In the genomic region with DNA sequence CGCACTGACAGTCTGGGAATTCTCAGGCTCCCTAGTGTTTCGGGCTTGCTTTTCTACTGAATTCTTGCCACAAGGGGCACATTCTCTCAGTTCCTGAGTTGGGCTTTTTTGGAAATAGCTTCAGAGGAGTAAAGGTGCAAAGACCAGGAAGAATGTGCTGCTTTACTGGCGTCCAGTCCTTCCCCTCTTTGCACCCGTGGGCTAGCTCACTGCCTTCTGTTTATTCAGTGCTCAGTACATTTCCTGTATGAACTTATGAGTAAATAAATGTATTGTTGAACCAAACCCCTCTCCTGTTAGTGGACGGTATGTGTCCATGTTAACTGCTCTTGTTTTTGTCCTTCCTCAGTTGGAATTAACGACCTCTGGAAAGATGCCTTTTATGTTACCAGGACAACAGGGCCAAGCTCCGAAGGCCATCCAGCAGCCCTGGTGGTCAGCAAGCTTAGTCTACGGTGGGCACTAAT, we compare ENCODE assay signal across 22 cellular contexts. TPM values are rescaled to one million over a fixed set of nuclear protein-coding genes. Genes with fewer than 3 reads are reported as not detected.
DNase-seq lines count a peak whose midpoint lies in the region; TF ChIP-seq lines count a peak whose summit lies in the region.
"Had no signal": no experiment of that assay in that cellular context is flagged by ENCODE, and none has a peak within 500 bp of the region (broad histone marks: within the 10 kb centered on the region; RNA-seq: fewer than 3 reads in every experiment).

No MANE protein-coding gene starts in this region.

- peaks cover 16% of the 10 kb centered on the region for H3K36me3 Mint-ChIP-seq in chondrocyte (ENCODE audit: low read depth)
- H3K36me3 Mint-ChIP-seq: natural killer cell treated with Interleukin-12 subunit alpha and Interleukin-12 subunit beta and Interleukin-15 and Interleukin-18, amount 100 ng/mL, for 72 hours had no signal

- H3K27me3 ChIP-seq in BE2C, result no peaks in the 10 kb centered on the region
- H3K27me3 ChIP-seq: ascending aorta, upper lobe of left lung had no signal

- no peak overlapping the region for H3K27ac Mint-ChIP-seq in chondrocyte (ENCODE audit: unreplicated experiment)
- H3K27ac Mint-ChIP-seq: activated naive CD4-positive, alpha-beta T cell treated with anti-CD3 and anti-CD28 coated beads, Interleukin-2, amount 10 ng/mL, durations not matched to agents 7 days and 5 days; CD4-positive, CD25-positive, alpha-beta regulatory T cell; natural killer cell treated with Interleukin-12 subunit alpha and Interleukin-12 subunit beta and Interleukin-15 and Interleukin-18, amount 100 ng/mL, for 72 hours; T-cell had no signal

- no peaks in the 10 kb centered on the region for H3K27me3 Mint-ChIP-seq in chondrocyte (ENCODE audit: low read depth)
- H3K27me3 Mint-ChIP-seq: activated naive CD4-positive, alpha-beta T cell treated with anti-CD3 and anti-CD28 coated beads, Interleukin-2, amount 10 ng/mL, durations not matched to agents 7 days and 5 days; CD4-positive, CD25-positive, alpha-beta regulatory T cell; natural killer cell treated with Interleukin-12 subunit alpha and Interleukin-12 subunit beta and Interleukin-15 and Interleukin-18, amount 100 ng/mL, for 72 hours; T-cell had no signal

- TF ChIP-seq CTCF in BE2C (IDR thresholded peaks at IDR 0.05; ENCODE audit: low read depth, low read length), result 0 out of 2 replicates have a peak, but pooled peaks have one; percentile 10
- TF ChIP-seq CTCF in chondrocyte (IDR thresholded peaks at IDR 0.05), result peak; percentile 18

- no peaks in the 10 kb centered on the region for H3K9me3 ChIP-seq in BE2C
- H3K9me3 ChIP-seq: A549, ascending aorta, upper lobe of left lung had no signal

- DNase-seq in BE2C, result no peak
- DNase-seq in HT-29 (ENCODE audit: low spot score), result peak; percentile 37
- DNase-seq in chondrocyte (ENCODE audit: low spot score), result no peak
- DNase-seq in iPS-NIHi7 (ENCODE audit: extremely low spot score), result peak; percentile 68
- no peak for DNase-seq in NCI-H1105 (lab: John Stamatoyannopoulos, UW)
- no peak for DNase-seq in cerebellar cortex (ENCODE audit: low spot score)
- DNase-seq in SW480 (ENCODE audit: low spot score), result no peak
- DNase-seq in NCI-H1694 treated with DMSO at 0.1 percent for 48 hours (lab: John Stamatoyannopoulos, UW), result no peak
- DNase-seq: activated naive CD4-positive, alpha-beta T cell treated with anti-CD3 and anti-CD28 coated beads, Interleukin-2, amount 10 ng/mL, durations not matched to agents 7 days and 5 days; activated T-cell treated with anti-CD3 and anti-CD28 coated beads, Interleukin-2, amount 50 U/mL, for 48 hours; CD4-positive, CD25-positive, alpha-beta regulatory T cell; NCI-H524 treated with DMSO at 0.1 percent for 48 hours; posterior cingulate gyrus; Right ventricle myocardium superior; stimulated activated CD4-positive, alpha-beta T cell treated with anti-CD3 and anti-CD28 coated beads, Interleukin-4, amount 100 ng/mL, for 1 hour; T-cell; upper lobe of left lung had no signal

- H3K4me3 Mint-ChIP-seq in chondrocyte (ENCODE audit: unreplicated experiment), result no peak overlapping the region
- H3K4me3 Mint-ChIP-seq: activated naive CD4-positive, alpha-beta T cell treated with anti-CD3 and anti-CD28 coated beads, Interleukin-2, amount 10 ng/mL, durations not matched to agents 7 days and 5 days; CD4-positive, CD25-positive, alpha-beta regulatory T cell; natural killer cell treated with Interleukin-12 subunit alpha and Interleukin-12 subunit beta and Interleukin-15 and Interleukin-18, amount 100 ng/mL, for 72 hours; T-cell had no signal

- no peak overlapping the region for H3K4me3 ChIP-seq in BE2C (ENCODE audit: low read depth, low read length)
- H3K4me3 ChIP-seq: A549, ascending aorta, coronary artery, upper lobe of left lung had no signal

- peaks cover 7% of the 10 kb centered on the region for H3K4me1 Mint-ChIP-seq in chondrocyte (ENCODE audit: low read depth)
- H3K4me1 Mint-ChIP-seq: activated naive CD4-positive, alpha-beta T cell treated with anti-CD3 and anti-CD28 coated beads, Interleukin-2, amount 10 ng/mL, durations not matched to agents 7 days and 5 days; CD4-positive, CD25-positive, alpha-beta regulatory T cell; T-cell had no signal

- no peaks in the 10 kb centered on the region for H3K36me3 ChIP-seq in BE2C

- no peaks in the 10 kb centered on the region for H3K9me3 Mint-ChIP-seq in chondrocyte (ENCODE audit: low read depth)
- H3K9me3 Mint-ChIP-seq: activated naive CD4-positive, alpha-beta T cell treated with anti-CD3 and anti-CD28 coated beads, Interleukin-2, amount 10 ng/mL, durations not matched to agents 7 days and 5 days; natural killer cell treated with Interleukin-12 subunit alpha and Interleukin-12 subunit beta and Interleukin-15 and Interleukin-18, amount 100 ng/mL, for 72 hours; T-cell had no signal

- H3K4me1 ChIP-seq in BE2C, result no peaks in the 10 kb centered on the region
- H3K4me1 ChIP-seq: A549, ascending aorta, upper lobe of left lung had no signal

RNA-seq across cellular contexts. Expression of gene GSG1, which starts 24.0 kb away (rescaled TPM):
- not detected for polyA plus RNA-seq in BE2C (2012; ENCODE audit: insufficient read depth, insufficient read length, low read depth)
- not detected in 2 replicates for total RNA-seq in HT-29 (2014; rRNA removed; shearing (Covaris generic))
- 0.36 to 0.38 TPM in 2 of 3 replicates, not detected in the other for total RNA-seq in chondrocyte
- total RNA-seq: ascending aorta; CD4-positive, CD25-positive, alpha-beta regulatory T cell; mesenteric fat pad; natural killer cell treated with Interleukin-12 subunit alpha and Interleukin-12 subunit beta and Interleukin-15 and Interleukin-18, amount 100 ng/mL, for 72 hours; Right ventricle myocardium superior; T-cell; upper lobe of left lung had no signal

RNA-seq across cellular contexts. Expression of gene FAM234B, which starts 35.3 kb away (rescaled TPM):
- polyA plus RNA-seq in BE2C (2012; ENCODE audit: insufficient read depth, insufficient read length, low read depth), result 4.2 TPM
- total RNA-seq in HT-29 (2014; rRNA removed; shearing (Covaris generic)), result 0.26 and 0.76 TPM in 2 replicates
- 3.4 to 5.0 TPM (median 3.8 TPM) in 3 replicates for total RNA-seq in chondrocyte

Comparison
In these comparisons a context has a peak if more than half of its experiments do, and no peak if none do; other contexts are left out.
1. DNase-seq: peak in HT-29 (single experiment) and iPS-NIHi7 (single experiment); none in BE2C (single experiment), chondrocyte (single experiment), NCI-H1105 (single experiment), cerebellar cortex (single experiment), SW480 (single experiment) and NCI-H1694 treated with DMSO at 0.1 percent for 48 hours (single experiment).